ENCODE assay signal across 12 cellular contexts in the genomic region with DNA sequence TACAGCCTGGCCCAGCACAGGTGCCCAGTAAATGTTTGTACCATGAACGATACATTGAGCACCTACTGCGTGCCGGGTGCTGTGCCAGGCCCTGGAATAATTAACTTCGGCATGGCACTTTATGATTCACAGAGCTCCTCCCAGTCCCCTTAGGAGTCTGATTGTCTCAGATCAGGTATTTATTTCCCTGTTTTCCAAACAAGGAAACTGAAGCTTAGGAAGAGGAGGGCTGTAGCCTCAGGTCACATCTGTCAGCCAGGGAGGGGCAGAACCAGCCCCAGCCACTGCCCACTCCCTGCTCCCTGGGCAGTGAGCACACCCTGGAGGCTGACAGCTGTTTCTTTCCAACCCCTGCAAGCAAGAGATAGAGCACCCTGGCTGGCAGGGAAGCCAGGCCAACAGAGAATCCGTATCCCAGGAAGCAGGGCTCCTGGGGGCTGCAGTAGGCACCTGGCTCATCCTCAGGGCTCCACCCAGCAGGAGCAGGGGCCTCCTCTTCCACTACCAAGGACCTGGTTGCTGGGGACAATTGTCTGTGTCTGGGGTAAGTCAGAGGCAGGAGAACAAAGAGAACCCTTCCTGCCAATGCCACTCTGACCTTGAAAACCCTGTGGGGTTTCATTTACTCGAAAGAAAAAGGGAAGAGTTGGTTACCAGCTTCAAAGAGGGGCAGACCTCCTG.
A peak's percentile ranks its signal among the peaks of the same experiment; 100 is the strongest.
DNase-seq lines count a peak whose midpoint lies in the region; ATAC-seq and TF ChIP-seq lines count a peak whose summit lies in the region.
"Had no signal": no experiment of that assay in that cellular context is flagged by ENCODE, and none has a peak within 500 bp of the region (broad histone marks: within the 10 kb centered on the region; RNA-seq: fewer than 3 reads in every experiment).

No MANE protein-coding gene starts in this region.

- H3K36me3 ChIP-seq in duodenal mucosa (ENCODE audit: control insufficient read depth in 1 of 2, insufficient read depth in 2 of 2, low read length in 2 of 2) (no peaks in the 10 kb centered on the region), upper lobe of left lung (no peaks in the 10 kb centered on the region)

- TF ChIP-seq POLR2A in upper lobe of left lung (IDR thresholded peaks at IDR 0.05): no peak

- TF ChIP-seq CTCF in upper lobe of left lung (IDR thresholded peaks at IDR 0.05) (no peak), mesothelial cell of epicardium (IDR thresholded peaks at IDR 0.05; ENCODE audit: unreplicated experiment) (no peak)

- no peak for TF ChIP-seq EP300 in upper lobe of left lung (IDR thresholded peaks at IDR 0.05)

- no peak overlapping the region for H3K4me3 Mint-ChIP-seq in mesothelial cell of epicardium
- H3K4me3 Mint-ChIP-seq: activated T-cell treated with anti-CD3 and anti-CD28 coated beads, Interleukin-2, amount 50 U/mL, for 4 hours had no signal

- H3K36me3 Mint-ChIP-seq in mesothelial cell of epicardium: no peaks in the 10 kb centered on the region

- peaks cover 27% of the 10 kb centered on the region for H3K4me1 Mint-ChIP-seq in mesothelial cell of epicardium

- H3K4me1 ChIP-seq in duodenal mucosa (ENCODE audit: control insufficient read depth in 1 of 2, insufficient read depth in 2 of 2, low read length in 2 of 2) (peaks cover 40 to 47% of the 10 kb centered on the region in 2 donors), upper lobe of left lung (peaks cover 48 to 63% (median 55%) of the 10 kb centered on the region in 4 donors)

- H3K9me3 Mint-ChIP-seq in mesothelial cell of epicardium: no peaks in the 10 kb centered on the region
- H3K9me3 Mint-ChIP-seq: activated T-cell treated with anti-CD3 and anti-CD28 coated beads, Interleukin-2, amount 50 U/mL, for 4 hours had no signal

- no peak overlapping the region for H3K27ac Mint-ChIP-seq in mesothelial cell of epicardium

- WGBS in upper lobe of left lung, 2 donors: 62 to 69% methylated on average over 6 of the region's 6 CpGs

- DNase-seq in NCI-H82 (lab: John Stamatoyannopoulos, UW): peak; percentile 7
- no peak for DNase-seq in NCI-H82 treated with DMSO at 0.1 percent for 48 hours (lab: John Stamatoyannopoulos, UW; ENCODE audit: unreplicated experiment)
- peak; percentile 65 for DNase-seq in mucosa of gallbladder (ENCODE audit: low spot score)
- DNase-seq in upper lobe of left lung: no peak
- no peak for DNase-seq in mesothelial cell of epicardium (ENCODE audit: low spot score in 2 of 2, unreplicated experiment in 2 of 2)
- DNase-seq: activated T-cell treated with anti-CD3 and anti-CD28 coated beads, Interleukin-2, amount 50 U/mL, for 4 hours; NCI-H2171; WERI-Rb-1 had no signal

- no peaks in the 10 kb centered on the region for H3K27me3 Mint-ChIP-seq in mesothelial cell of epicardium (ENCODE audit: low read depth)

- H3K27me3 ChIP-seq in duodenal mucosa (ENCODE audit: control insufficient read depth in 1 of 2, insufficient read depth in 2 of 2, low read length in 2 of 2) (no peaks in the 10 kb centered on the region), upper lobe of left lung (no peaks in the 10 kb centered on the region)

- H3K27ac ChIP-seq in duodenal mucosa (ENCODE audit: low read depth, low read length): peak overlapping the region; percentile 64
- peak overlapping the region in 3 of 4 donors; percentile 23 to 85 (median 65) for H3K27ac ChIP-seq in upper lobe of left lung
- H3K27ac ChIP-seq: A549, WERI-Rb-1 had no signal

- no peak overlapping the region for H3K4me3 ChIP-seq in duodenal mucosa (ENCODE audit: low read depth in 1 of 2, low read length in 2 of 2)
- no peak overlapping the region for H3K4me3 ChIP-seq in upper lobe of left lung
- H3K4me3 ChIP-seq: A549 had no signal

- no peak for ATAC-seq in upper lobe of left lung (ENCODE audit: low FRiP score in 2 of 2)
- ATAC-seq in GM21529 (IDR thresholded peaks at IDR 0.05; ENCODE audit: unreplicated experiment): no peak
- ATAC-seq in HG02610 (IDR thresholded peaks at IDR 0.05; ENCODE audit: unreplicated experiment): no peak
- ATAC-seq: activated T-cell treated with anti-CD3 and anti-CD28 coated beads, Interleukin-2, amount 50 U/mL, for 4 hours had no signal

- H3K9me3 ChIP-seq in duodenal mucosa (ENCODE audit: control insufficient read depth in 1 of 2, low read length in 2 of 2): no peaks in the 10 kb centered on the region
- H3K9me3 ChIP-seq in upper lobe of left lung: no peaks in the 10 kb centered on the region
- H3K9me3 ChIP-seq: A549 had no signal

- peak overlapping the region in 1 of 2 donors; percentile 40 for H3K9ac ChIP-seq in duodenal mucosa (ENCODE audit: low read depth in 1 of 2, low read length in 2 of 2)

Comparison
In these comparisons a context has a peak if more than half of its experiments do, and no peak if none do; other contexts are left out.
1. DNase-seq: peak in NCI-H82 (single experiment) and mucosa of gallbladder (single experiment); none in NCI-H82 treated with DMSO at 0.1 percent for 48 hours (single experiment), upper lobe of left lung (0 of 2) and mesothelial cell of epicardium (0 of 2).